In genomic region chr16:79110953-79111352, GRCh38 we compare ENCODE assay signal across 22 cellular contexts.
"Had no signal": no experiment of that assay in that cellular context is flagged by ENCODE, and none has a peak within 500 bp of the region (broad histone marks: within the 10 kb centered on the region; RNA-seq: fewer than 3 reads in every experiment).

No MANE protein-coding gene starts in this region.

- H3K9me3 Mint-ChIP-seq: dendritic cell treated with granulocyte-macrophage colony-stimulating factor and Interleukin-4, amounts not matched to agents 40 ng/mL and 50 ng/mL, for 4 days; effector memory CD8-positive, alpha-beta T cell; mesothelial cell of epicardium had no signal

- H3K4me3 ChIP-seq: esophagus muscularis mucosa, gastroesophageal sphincter, heart left ventricle, left lung, lower lobe of right lung, mucosa of descending colon had no signal

- H3K9me3 ChIP-seq: esophagus muscularis mucosa, gastroesophageal sphincter, heart left ventricle, left lung, lower lobe of right lung, mucosa of descending colon had no signal

- H3K4me3 Mint-ChIP-seq: dendritic cell treated with granulocyte-macrophage colony-stimulating factor and Interleukin-4, amounts not matched to agents 40 ng/mL and 50 ng/mL, for 4 days; effector memory CD8-positive, alpha-beta T cell; mesothelial cell of epicardium; naive B cell had no signal

- H3K27ac Mint-ChIP-seq: dendritic cell treated with granulocyte-macrophage colony-stimulating factor and Interleukin-4, amounts not matched to agents 40 ng/mL and 50 ng/mL, for 4 days; mesothelial cell of epicardium; naive B cell had no signal

- H3K36me3 ChIP-seq: esophagus muscularis mucosa, gastroesophageal sphincter, heart left ventricle, left lung, lower lobe of right lung had no signal

- H3K4me1 Mint-ChIP-seq: naive B cell had no signal

- H3K36me3 Mint-ChIP-seq: mesothelial cell of epicardium had no signal

- H3K27me3 Mint-ChIP-seq: effector memory CD8-positive, alpha-beta T cell had no signal

- H3K4me1 ChIP-seq: esophagus muscularis mucosa, foreskin keratinocyte, gastroesophageal sphincter, left lung, lower lobe of right lung had no signal

- H3K27me3 ChIP-seq: esophagus muscularis mucosa, gastroesophageal sphincter, heart left ventricle, left lung had no signal

- DNase-seq: cortex of kidney; effector CD8-positive, alpha-beta T cell; effector memory CD8-positive, alpha-beta T cell; foreskin keratinocyte; heart left ventricle; hippocampal formation; left cardiac atrium; left lung; left ventricle myocardium superior; lower lobe of right lung; mesenchymal stem cell; mucosa of descending colon; naive B cell had no signal

- ATAC-seq: effector memory CD8-positive, alpha-beta T cell; foreskin keratinocyte; gastroesophageal sphincter; left cardiac atrium; left lung; lower lobe of right lung; mucosa of descending colon had no signal

- FAIRE-seq: colon, endothelial cell of umbilical vein, frontal cortex, islet of Langerhans, keratinocyte had no signal

- H3K27ac ChIP-seq: esophagus muscularis mucosa, foreskin keratinocyte, gastroesophageal sphincter, heart left ventricle, left lung, lower lobe of right lung had no signal
